ENCODE assay signal across 17 cellular contexts in the genomic region with DNA sequence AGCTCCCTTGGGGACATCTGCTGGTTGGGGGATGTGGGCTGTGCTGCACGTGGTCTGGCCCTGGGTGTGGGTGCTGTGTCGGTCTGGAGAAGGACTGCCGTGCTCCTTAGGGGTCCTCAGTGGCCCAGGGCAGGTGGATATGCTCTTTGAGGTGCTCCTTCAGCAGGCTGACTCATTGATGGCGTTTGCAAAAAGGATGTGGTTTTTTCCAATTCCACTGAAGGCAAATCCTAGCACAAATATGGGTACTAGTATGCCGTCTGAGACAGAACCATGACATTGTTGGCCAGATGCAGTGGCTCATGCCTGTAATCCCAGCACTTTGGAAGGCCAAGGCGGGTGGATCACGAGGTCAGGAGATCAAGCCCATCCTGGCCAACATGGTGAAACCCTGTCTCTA. TPM values are rescaled to one million over a fixed set of nuclear protein-coding genes. Genes with fewer than 3 reads are reported as not detected.
DNase-seq lines count a peak whose midpoint lies in the region; ATAC-seq lines count a peak whose summit lies in the region.
"Had no signal": no experiment of that assay in that cellular context is flagged by ENCODE, and none has a peak within 500 bp of the region (broad histone marks: within the 10 kb centered on the region; RNA-seq: fewer than 3 reads in every experiment).

No MANE protein-coding gene starts in this region.

- no peaks in the 10 kb centered on the region for H3K27me3 Mint-ChIP-seq in activated naive CD4-positive, alpha-beta T cell treated with anti-CD3 and anti-CD28 coated beads, Interleukin-2, amount 50 U/mL, for 24 hours
- H3K27me3 Mint-ChIP-seq in activated T-helper 2 cell treated with anti-CD3 and anti-CD28 coated beads, Interferon-gamma antibody, Interleukin-2, Interleukin-4, amounts not matched to agents 10 μg/mL and 5 μg/mL and 100 μg/mL, durations not matched to agents 14 hours and 24 hours and 36 hours (ENCODE audit: low read depth), result no peaks in the 10 kb centered on the region
- no peaks in the 10 kb centered on the region for H3K27me3 Mint-ChIP-seq in naive thymus-derived CD8-positive, alpha-beta T cell

- no peak overlapping the region for H3K4me2 ChIP-seq in GM23248 (ENCODE audit: unreplicated experiment)
- H3K4me2 ChIP-seq: smooth muscle cell had no signal

- peaks cover 43% of the 10 kb centered on the region for H3K4me1 Mint-ChIP-seq in activated naive CD4-positive, alpha-beta T cell treated with anti-CD3 and anti-CD28 coated beads, Interleukin-2, amount 50 U/mL, for 24 hours
- peaks cover 31% of the 10 kb centered on the region for H3K4me1 Mint-ChIP-seq in activated T-helper 2 cell treated with anti-CD3 and anti-CD28 coated beads, Interferon-gamma antibody, Interleukin-2, Interleukin-4, amounts not matched to agents 10 μg/mL and 5 μg/mL and 100 μg/mL, durations not matched to agents 14 hours and 24 hours and 36 hours (ENCODE audit: low read depth)
- peaks cover 24 to 38% (median 34%) of the 10 kb centered on the region in 4 donors for H3K4me1 Mint-ChIP-seq in naive thymus-derived CD8-positive, alpha-beta T cell

- H3K9me3 ChIP-seq in GM23248 (ENCODE audit: low read depth), result no peaks in the 10 kb centered on the region
- H3K9me3 ChIP-seq: mucosa of descending colon, psoas muscle had no signal

- H3K4me3 Mint-ChIP-seq in activated naive CD4-positive, alpha-beta T cell treated with anti-CD3 and anti-CD28 coated beads, Interleukin-2, amount 50 U/mL, for 24 hours, result peak overlapping the region; percentile 11
- no peak overlapping the region for H3K4me3 Mint-ChIP-seq in activated T-helper 2 cell treated with anti-CD3 and anti-CD28 coated beads, Interferon-gamma antibody, Interleukin-2, Interleukin-4, amounts not matched to agents 10 μg/mL and 5 μg/mL and 100 μg/mL, durations not matched to agents 14 hours and 24 hours and 36 hours (ENCODE audit: low read depth)
- H3K4me3 Mint-ChIP-seq in naive thymus-derived CD8-positive, alpha-beta T cell, result peak overlapping the region in 1 of 10 donors; percentile 20

- in situ Hi-C loops in GM23248 (cut with MboI), result no loop called here

- no peak for ATAC-seq in naive thymus-derived CD8-positive, alpha-beta T cell
- ATAC-seq in GM18870 (IDR thresholded peaks at IDR 0.05; ENCODE audit: unreplicated experiment), result no peak
- ATAC-seq: left lobe of liver, mucosa of descending colon, psoas muscle had no signal

- POLR2A ChIA-PET in naive thymus-derived CD8-positive, alpha-beta T cell (lab: Charles Lee), result interaction anchor here (0.5 to 6.3 kb wide), 2 partner anchors 44 to 77 kb away, joined by 3 to 135 read pairs; no protein-coding TSS in a partner anchor

- H3K79me2 ChIP-seq in GM23248 (ENCODE audit: insufficient read depth), result peaks cover 24% of the 10 kb centered on the region

- no peak overlapping the region for H3K27ac Mint-ChIP-seq in activated naive CD4-positive, alpha-beta T cell treated with anti-CD3 and anti-CD28 coated beads, Interleukin-2, amount 50 U/mL, for 24 hours
- peak overlapping the region; percentile 71 for H3K27ac Mint-ChIP-seq in activated T-helper 2 cell treated with anti-CD3 and anti-CD28 coated beads, Interferon-gamma antibody, Interleukin-2, Interleukin-4, amounts not matched to agents 10 μg/mL and 5 μg/mL and 100 μg/mL, durations not matched to agents 14 hours and 24 hours and 36 hours
- peak overlapping the region in 6 of 10 donors; percentile 27 to 77 (median 46) for H3K27ac Mint-ChIP-seq in naive thymus-derived CD8-positive, alpha-beta T cell

- no peak for DNase-seq in activated naive CD4-positive, alpha-beta T cell treated with anti-CD3 and anti-CD28 coated beads, Interleukin-2, amount 50 U/mL, for 16 hours
- DNase-seq in GM23248 (peak; percentile 22), GOT3 (lab: John Stamatoyannopoulos, UW) (no peak), UCSD-AML1 (lab: John Stamatoyannopoulos, UW; ENCODE audit: unreplicated experiment) (no peak)
- no peak for DNase-seq in activated T-helper 2 cell treated with anti-CD3 and anti-CD28 coated beads, Interferon-gamma antibody, Interleukin-2, Interleukin-4, amounts not matched to agents 10 μg/mL and 5 μg/mL and 100 μg/mL, durations not matched to agents 14 hours and 24 hours and 36 hours (ENCODE audit: low spot score)
- DNase-seq in naive thymus-derived CD8-positive, alpha-beta T cell, result no peak
- DNase-seq: cerebellar nuclear complex; effector CD4-positive, alpha-beta T cell; mucosa of descending colon; NCI-H1417; NCI-H524 treated with DMSO at 0.1 percent for 48 hours had no signal

- no peaks in the 10 kb centered on the region for H3K9me2 ChIP-seq in GM23248 (ENCODE audit: insufficient read depth)

- no peak overlapping the region for H3K9ac ChIP-seq in GM23248

- H3K9me3 Mint-ChIP-seq in activated naive CD4-positive, alpha-beta T cell treated with anti-CD3 and anti-CD28 coated beads, Interleukin-2, amount 50 U/mL, for 24 hours, result no peaks in the 10 kb centered on the region
- H3K9me3 Mint-ChIP-seq in activated T-helper 2 cell treated with anti-CD3 and anti-CD28 coated beads, Interferon-gamma antibody, Interleukin-2, Interleukin-4, amounts not matched to agents 10 μg/mL and 5 μg/mL and 100 μg/mL, durations not matched to agents 14 hours and 24 hours and 36 hours, result no peaks in the 10 kb centered on the region
- H3K9me3 Mint-ChIP-seq in naive thymus-derived CD8-positive, alpha-beta T cell, result no peaks in the 10 kb centered on the region

- no peak overlapping the region for H2AFZ ChIP-seq in GM23248

- H3K27me3 ChIP-seq in GM23248 (replicated peaks; ENCODE audit: insufficient read depth), result no peaks in the 10 kb centered on the region

- H3K4me1 ChIP-seq in GM23248 (ENCODE audit: insufficient read depth), result peaks cover 31% of the 10 kb centered on the region

- no peak overlapping the region for H3K27ac ChIP-seq in GM23248
- H3K27ac ChIP-seq: psoas muscle, RWPE1 had no signal

- no peaks in the 10 kb centered on the region for H4K20me1 ChIP-seq in GM23248 (ENCODE audit: insufficient read depth)

- intact Hi-C loops in activated T-helper 2 cell treated with anti-CD3 and anti-CD28 coated beads, Interferon-gamma antibody, Interleukin-2, Interleukin-4, amounts not matched to agents 10 μg/mL and 5 μg/mL and 100 μg/mL, durations not matched to agents 14 hours and 24 hours and 36 hours (cut with micrococcal nuclease), result loop anchor here (10.0 kb wide), 2 partner anchors 481 to 589 kb away; partner anchors contain the start of genes ATG4B, DUSP28, RNPEPL1 and THAP4

- WGBS in GM23248 (ENCODE audit: low coverage in 1 of 2, low lambda C conversion rate in 2 of 2, missing lambda C conversion rate in 2 of 2), 2 experiments, result 77 to 80% methylated on average over 5 to 7 of the region's 7 CpGs

- H3K4me3 ChIP-seq in GM23248, result no peak overlapping the region
- H3K4me3 ChIP-seq: mucosa of descending colon, psoas muscle, smooth muscle cell had no signal

- no peaks in the 10 kb centered on the region for H3K36me3 ChIP-seq in GM23248 (ENCODE audit: low read depth)

- peaks cover 20% of the 10 kb centered on the region for H3F3A ChIP-seq in GM23248 (ENCODE audit: insufficient read depth)

- H3K36me3 Mint-ChIP-seq in activated naive CD4-positive, alpha-beta T cell treated with anti-CD3 and anti-CD28 coated beads, Interleukin-2, amount 50 U/mL, for 24 hours, result peaks cover 5% of the 10 kb centered on the region
- peaks cover 42% of the 10 kb centered on the region for H3K36me3 Mint-ChIP-seq in activated T-helper 2 cell treated with anti-CD3 and anti-CD28 coated beads, Interferon-gamma antibody, Interleukin-2, Interleukin-4, amounts not matched to agents 10 μg/mL and 5 μg/mL and 100 μg/mL, durations not matched to agents 14 hours and 24 hours and 36 hours (ENCODE audit: low read depth)
- H3K36me3 Mint-ChIP-seq in naive thymus-derived CD8-positive, alpha-beta T cell, result peaks cover 0 to 34% (median 0%) of the 10 kb centered on the region in 3 donors

RNA-seq across cellular contexts. Expression of gene PPP1R7, which starts 3.3 kb away (rescaled TPM):
- total RNA-seq in GM23248 (2014; rRNA removed; shearing (Covaris generic)), result 44.6 and 53.1 TPM in 2 replicates
- polyA plus RNA-seq in GM23248 (2016; fragmentation: Nextera tagmentation; extraction: Ambion mirVana), result 107 and 110 TPM in 2 replicates
- total RNA-seq in activated T-helper 2 cell treated with anti-CD3 and anti-CD28 coated beads, Interferon-gamma antibody, Interleukin-2, Interleukin-4, amounts not matched to agents 10 μg/mL and 5 μg/mL and 100 μg/mL, durations not matched to agents 14 hours and 24 hours and 36 hours, result 101 and 106 TPM in 2 replicates
- total RNA-seq in naive thymus-derived CD8-positive, alpha-beta T cell, result 10 to 100 TPM; 60.4 to 65.4 TPM
- polyA plus RNA-seq in naive thymus-derived CD8-positive, alpha-beta T cell, result 100 to 1,000 TPM; 109 to 115 (median 112) TPM

RNA-seq across cellular contexts. Expression of gene PASK, which starts 4.3 kb away (rescaled TPM):
- total RNA-seq in GM23248 (2014; rRNA removed; shearing (Covaris generic)), result 0.38 and 2.1 TPM in 2 replicates
- polyA plus RNA-seq in GM23248 (2016; fragmentation: Nextera tagmentation; extraction: Ambion mirVana), result 0.56 and 0.91 TPM in 2 replicates
- 72.5 and 75.8 TPM in 2 replicates for total RNA-seq in activated T-helper 2 cell treated with anti-CD3 and anti-CD28 coated beads, Interferon-gamma antibody, Interleukin-2, Interleukin-4, amounts not matched to agents 10 μg/mL and 5 μg/mL and 100 μg/mL, durations not matched to agents 14 hours and 24 hours and 36 hours
- total RNA-seq in naive thymus-derived CD8-positive, alpha-beta T cell, result 100 to 1,000 TPM; 550 to 574 TPM
- 10 to 100 TPM; 68.3 to 78.7 (median 69.9) TPM for polyA plus RNA-seq in naive thymus-derived CD8-positive, alpha-beta T cell

RNA-seq across cellular contexts. Expression of gene ANO7, which starts 34.9 kb away (rescaled TPM):
- total RNA-seq in GM23248 (2014; rRNA removed; shearing (Covaris generic)), result 0.22 and 0.38 TPM in 2 replicates
- 2.6 TPM in 2 replicates for polyA plus RNA-seq in GM23248 (2016; fragmentation: Nextera tagmentation; extraction: Ambion mirVana)
- 3.5 and 4.3 TPM in 2 replicates for total RNA-seq in activated T-helper 2 cell treated with anti-CD3 and anti-CD28 coated beads, Interferon-gamma antibody, Interleukin-2, Interleukin-4, amounts not matched to agents 10 μg/mL and 5 μg/mL and 100 μg/mL, durations not matched to agents 14 hours and 24 hours and 36 hours
- under 1 TPM; 0.57 to 0.77 TPM for total RNA-seq in naive thymus-derived CD8-positive, alpha-beta T cell
- polyA plus RNA-seq in naive thymus-derived CD8-positive, alpha-beta T cell, result under 1 TPM in 1 of 3 donors, not detected in 2; 0.16 TPM

RNA-seq across cellular contexts. Expression of gene MTERF4, which starts 51.5 kb away (rescaled TPM):
- 21.0 and 39.8 TPM in 2 replicates for total RNA-seq in GM23248 (2014; rRNA removed; shearing (Covaris generic))
- polyA plus RNA-seq in GM23248 (2016; fragmentation: Nextera tagmentation; extraction: Ambion mirVana), result 15.1 and 15.8 TPM in 2 replicates
- total RNA-seq in activated T-helper 2 cell treated with anti-CD3 and anti-CD28 coated beads, Interferon-gamma antibody, Interleukin-2, Interleukin-4, amounts not matched to agents 10 μg/mL and 5 μg/mL and 100 μg/mL, durations not matched to agents 14 hours and 24 hours and 36 hours, result 34.4 and 35.4 TPM in 2 replicates
- total RNA-seq in naive thymus-derived CD8-positive, alpha-beta T cell, result 100 to 1,000 TPM; 265 to 270 TPM
- polyA plus RNA-seq in naive thymus-derived CD8-positive, alpha-beta T cell, result 10 to 100 TPM; 46.4 to 82.1 (median 57.8) TPM

Comparison
In these comparisons a context has a peak if more than half of its experiments do, and no peak if none do; other contexts are left out.
1. RNA of gene PASK, which starts 4.3 kb away (total RNA-seq): 550 to 574 TPM in naive thymus-derived CD8-positive, alpha-beta T cell and 72.5 to 75.8 TPM in activated T-helper 2 cell treated with anti-CD3 and anti-CD28 coated beads, Interferon-gamma antibody, Interleukin-2, Interleukin-4, amounts not matched to agents 10 μg/mL and 5 μg/mL and 100 μg/mL, durations not matched to agents 14 hours and 24 hours and 36 hours; 0.38 to 2.1 TPM in GM23248; every median in the first group is over 10 times any median in the second.